ENCODE assay signal across 1 cellular context in the genomic region with DNA sequence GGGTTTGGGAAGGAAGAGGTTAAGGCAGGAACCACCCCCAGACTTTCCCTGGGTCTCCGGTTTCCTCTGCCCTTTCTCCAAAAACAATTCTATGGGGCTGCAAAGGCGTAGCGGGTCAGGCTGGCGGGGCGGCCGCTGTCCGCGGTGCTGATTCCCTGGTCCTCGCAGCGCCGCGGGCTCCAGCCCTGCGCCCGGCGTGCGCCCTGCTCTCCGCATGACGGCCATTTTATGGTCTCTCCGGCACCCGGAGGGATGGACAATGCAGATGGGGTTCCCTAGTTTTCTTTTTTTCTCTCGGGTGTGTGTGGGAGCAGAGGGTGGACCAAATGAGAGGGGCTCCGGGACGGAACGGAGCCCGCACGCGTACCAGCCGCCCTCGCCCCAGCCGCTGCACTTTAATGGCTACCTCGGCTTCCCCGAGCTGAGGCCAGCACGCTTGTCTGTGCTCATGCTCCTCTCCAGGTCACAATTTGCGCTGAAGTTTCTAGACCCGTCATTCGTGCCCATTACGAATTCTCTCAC.
TF ChIP-seq lines count a peak whose summit lies in the region.

No MANE protein-coding gene starts in this region.

TF ChIP-seq in HepG2, 621 proteins besides CTCF, POLR2A, EP300 and RAD21 (continued from another document and continues in another):
- TF ChIP-seq, protein P1, sequence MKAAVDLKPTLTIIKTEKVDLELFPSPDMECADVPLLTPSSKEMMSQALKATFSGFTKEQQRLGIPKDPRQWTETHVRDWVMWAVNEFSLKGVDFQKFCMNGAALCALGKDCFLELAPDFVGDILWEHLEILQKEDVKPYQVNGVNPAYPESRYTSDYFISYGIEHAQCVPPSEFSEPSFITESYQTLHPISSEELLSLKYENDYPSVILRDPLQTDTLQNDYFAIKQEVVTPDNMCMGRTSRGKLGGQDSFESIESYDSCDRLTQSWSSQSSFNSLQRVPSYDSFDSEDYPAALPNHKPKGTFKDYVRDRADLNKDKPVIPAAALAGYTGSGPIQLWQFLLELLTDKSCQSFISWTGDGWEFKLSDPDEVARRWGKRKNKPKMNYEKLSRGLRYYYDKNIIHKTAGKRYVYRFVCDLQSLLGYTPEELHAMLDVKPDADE (CRISPR knock-in tag; IDR thresholded peaks at IDR 0.05), result 0 out of 2 replicates have a peak, but pooled peaks have one; percentile 71
- TF ChIP-seq EED (CRISPR knock-in tag; IDR thresholded peaks at IDR 0.05) (no peak), ZFAT (CRISPR knock-in tag; conservative IDR thresholded peaks at IDR 0.05) (no peak), ZNF333 (CRISPR knock-in tag; IDR thresholded peaks at IDR 0.05; ENCODE audit: borderline replicate concordance) (0 out of 2 replicates have a peak, but pooled peaks have one; percentile 32), NBN (conservative IDR thresholded peaks at IDR 0.05) (no peak), MEIS2 (CRISPR knock-in tag; IDR thresholded peaks at IDR 0.05) (peak; percentile 74; the same call in 1 of the 2 replicates), FOSL2 (CRISPR knock-in tag; IDR thresholded peaks at IDR 0.05) (no peak), ONECUT2 (CRISPR knock-in tag; IDR thresholded peaks at IDR 0.05) (no peak), AKAP8 (CRISPR knock-in tag; IDR thresholded peaks at IDR 0.05) (no peak), ZNF546 (CRISPR knock-in tag; conservative IDR thresholded peaks at IDR 0.05) (0 out of 2 replicates have a peak, but pooled peaks have one; percentile 68), FOXA1 (IDR thresholded peaks at IDR 0.05) (no peak), FOXA1 (CRISPR knock-in tag; IDR thresholded peaks at IDR 0.05) (no peak), POLR2G (IDR thresholded peaks at IDR 0.05; ENCODE audit: low read depth, low read length) (no peak), ZNF558 (CRISPR knock-in tag; IDR thresholded peaks at IDR 0.05; ENCODE audit: borderline replicate concordance) (peak; percentile 35; the same call in 1 of the 2 replicates), YEATS4 (CRISPR knock-in tag; IDR thresholded peaks at IDR 0.05; ENCODE audit: borderline replicate concordance) (no peak), NKX3-1 (CRISPR knock-in tag; IDR thresholded peaks at IDR 0.05) (peak; percentile 79; the same call in 1 of the 2 replicates), SSRP1 (CRISPR knock-in tag; IDR thresholded peaks at IDR 0.05) (no peak), CHD2 (IDR thresholded peaks at IDR 0.05; ENCODE audit: low read depth, low read length) (no peak), ZNF350 (CRISPR knock-in tag; IDR thresholded peaks at IDR 0.05; ENCODE audit: borderline replicate concordance, low read depth) (no peak), ZNF883 (CRISPR knock-in tag; IDR thresholded peaks at IDR 0.05; ENCODE audit: not compliant biosample characterization) (no peak), ZIK1 (CRISPR knock-in tag; IDR thresholded peaks at IDR 0.05; ENCODE audit: borderline replicate concordance, low read depth) (no peak), BCL6 (CRISPR knock-in tag; IDR thresholded peaks at IDR 0.05) (peak; percentile 48; the same call in 1 of the 2 replicates), SYNCRIP (IDR thresholded peaks at IDR 0.05; ENCODE audit: insufficient read depth, low read depth, low read length) (no peak), NPAS2 (CRISPR knock-in tag; IDR thresholded peaks at IDR 0.05; ENCODE audit: borderline replicate concordance) (no peak), ZNF746 (CRISPR knock-in tag; IDR thresholded peaks at IDR 0.05) (peak; percentile 55; the same call in 1 of the 2 replicates), U2AF1 (optimal IDR thresholded peaks at IDR 0.05; ENCODE audit: low read depth, low read length) (no peak), MAFF (IDR thresholded peaks at IDR 0.05; ENCODE audit: low read depth, low read length) (no peak), ZNF605 (CRISPR knock-in tag; IDR thresholded peaks at IDR 0.05) (peak; percentile 47; the same call in 1 of the 2 replicates), ZBTB3 (CRISPR knock-in tag; IDR thresholded peaks at IDR 0.05; ENCODE audit: borderline replicate concordance, low read depth) (no peak; the same call in 1 of the 2 replicates), ZMYM4 (CRISPR knock-in tag; IDR thresholded peaks at IDR 0.05) (peak; percentile 55; the same call in 1 of the 2 replicates), ZNF235 (CRISPR knock-in tag; IDR thresholded peaks at IDR 0.05; ENCODE audit: borderline replicate concordance) (peak; percentile 78; the same call in 1 of the 2 replicates)
- TF ChIP-seq, protein P2, sequence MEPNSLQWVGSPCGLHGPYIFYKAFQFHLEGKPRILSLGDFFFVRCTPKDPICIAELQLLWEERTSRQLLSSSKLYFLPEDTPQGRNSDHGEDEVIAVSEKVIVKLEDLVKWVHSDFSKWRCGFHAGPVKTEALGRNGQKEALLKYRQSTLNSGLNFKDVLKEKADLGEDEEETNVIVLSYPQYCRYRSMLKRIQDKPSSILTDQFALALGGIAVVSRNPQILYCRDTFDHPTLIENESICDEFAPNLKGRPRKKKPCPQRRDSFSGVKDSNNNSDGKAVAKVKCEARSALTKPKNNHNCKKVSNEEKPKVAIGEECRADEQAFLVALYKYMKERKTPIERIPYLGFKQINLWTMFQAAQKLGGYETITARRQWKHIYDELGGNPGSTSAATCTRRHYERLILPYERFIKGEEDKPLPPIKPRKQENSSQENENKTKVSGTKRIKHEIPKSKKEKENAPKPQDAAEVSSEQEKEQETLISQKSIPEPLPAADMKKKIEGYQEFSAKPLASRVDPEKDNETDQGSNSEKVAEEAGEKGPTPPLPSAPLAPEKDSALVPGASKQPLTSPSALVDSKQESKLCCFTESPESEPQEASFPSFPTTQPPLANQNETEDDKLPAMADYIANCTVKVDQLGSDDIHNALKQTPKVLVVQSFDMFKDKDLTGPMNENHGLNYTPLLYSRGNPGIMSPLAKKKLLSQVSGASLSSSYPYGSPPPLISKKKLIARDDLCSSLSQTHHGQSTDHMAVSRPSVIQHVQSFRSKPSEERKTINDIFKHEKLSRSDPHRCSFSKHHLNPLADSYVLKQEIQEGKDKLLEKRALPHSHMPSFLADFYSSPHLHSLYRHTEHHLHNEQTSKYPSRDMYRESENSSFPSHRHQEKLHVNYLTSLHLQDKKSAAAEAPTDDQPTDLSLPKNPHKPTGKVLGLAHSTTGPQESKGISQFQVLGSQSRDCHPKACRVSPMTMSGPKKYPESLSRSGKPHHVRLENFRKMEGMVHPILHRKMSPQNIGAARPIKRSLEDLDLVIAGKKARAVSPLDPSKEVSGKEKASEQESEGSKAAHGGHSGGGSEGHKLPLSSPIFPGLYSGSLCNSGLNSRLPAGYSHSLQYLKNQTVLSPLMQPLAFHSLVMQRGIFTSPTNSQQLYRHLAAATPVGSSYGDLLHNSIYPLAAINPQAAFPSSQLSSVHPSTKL (CRISPR knock-in tag; IDR thresholded peaks at IDR 0.05), result peak; percentile 35; the same call in 1 of the 2 replicates
- TF ChIP-seq, protein P3, sequence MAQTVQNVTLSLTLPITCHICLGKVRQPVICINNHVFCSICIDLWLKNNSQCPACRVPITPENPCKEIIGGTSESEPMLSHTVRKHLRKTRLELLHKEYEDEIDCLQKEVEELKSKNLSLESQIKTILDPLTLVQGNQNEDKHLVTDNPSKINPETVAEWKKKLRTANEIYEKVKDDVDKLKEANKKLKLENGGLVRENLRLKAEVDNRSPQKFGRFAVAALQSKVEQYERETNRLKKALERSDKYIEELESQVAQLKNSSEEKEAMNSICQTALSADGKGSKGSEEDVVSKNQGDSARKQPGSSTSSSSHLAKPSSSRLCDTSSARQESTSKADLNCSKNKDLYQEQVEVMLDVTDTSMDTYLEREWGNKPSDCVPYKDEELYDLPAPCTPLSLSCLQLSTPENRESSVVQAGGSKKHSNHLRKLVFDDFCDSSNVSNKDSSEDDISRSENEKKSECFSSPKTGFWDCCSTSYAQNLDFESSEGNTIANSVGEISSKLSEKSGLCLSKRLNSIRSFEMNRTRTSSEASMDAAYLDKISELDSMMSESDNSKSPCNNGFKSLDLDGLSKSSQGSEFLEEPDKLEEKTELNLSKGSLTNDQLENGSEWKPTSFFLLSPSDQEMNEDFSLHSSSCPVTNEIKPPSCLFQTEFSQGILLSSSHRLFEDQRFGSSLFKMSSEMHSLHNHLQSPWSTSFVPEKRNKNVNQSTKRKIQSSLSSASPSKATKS (CRISPR knock-in tag; IDR thresholded peaks at IDR 0.05), result no peak
- TF ChIP-seq, protein P4, sequence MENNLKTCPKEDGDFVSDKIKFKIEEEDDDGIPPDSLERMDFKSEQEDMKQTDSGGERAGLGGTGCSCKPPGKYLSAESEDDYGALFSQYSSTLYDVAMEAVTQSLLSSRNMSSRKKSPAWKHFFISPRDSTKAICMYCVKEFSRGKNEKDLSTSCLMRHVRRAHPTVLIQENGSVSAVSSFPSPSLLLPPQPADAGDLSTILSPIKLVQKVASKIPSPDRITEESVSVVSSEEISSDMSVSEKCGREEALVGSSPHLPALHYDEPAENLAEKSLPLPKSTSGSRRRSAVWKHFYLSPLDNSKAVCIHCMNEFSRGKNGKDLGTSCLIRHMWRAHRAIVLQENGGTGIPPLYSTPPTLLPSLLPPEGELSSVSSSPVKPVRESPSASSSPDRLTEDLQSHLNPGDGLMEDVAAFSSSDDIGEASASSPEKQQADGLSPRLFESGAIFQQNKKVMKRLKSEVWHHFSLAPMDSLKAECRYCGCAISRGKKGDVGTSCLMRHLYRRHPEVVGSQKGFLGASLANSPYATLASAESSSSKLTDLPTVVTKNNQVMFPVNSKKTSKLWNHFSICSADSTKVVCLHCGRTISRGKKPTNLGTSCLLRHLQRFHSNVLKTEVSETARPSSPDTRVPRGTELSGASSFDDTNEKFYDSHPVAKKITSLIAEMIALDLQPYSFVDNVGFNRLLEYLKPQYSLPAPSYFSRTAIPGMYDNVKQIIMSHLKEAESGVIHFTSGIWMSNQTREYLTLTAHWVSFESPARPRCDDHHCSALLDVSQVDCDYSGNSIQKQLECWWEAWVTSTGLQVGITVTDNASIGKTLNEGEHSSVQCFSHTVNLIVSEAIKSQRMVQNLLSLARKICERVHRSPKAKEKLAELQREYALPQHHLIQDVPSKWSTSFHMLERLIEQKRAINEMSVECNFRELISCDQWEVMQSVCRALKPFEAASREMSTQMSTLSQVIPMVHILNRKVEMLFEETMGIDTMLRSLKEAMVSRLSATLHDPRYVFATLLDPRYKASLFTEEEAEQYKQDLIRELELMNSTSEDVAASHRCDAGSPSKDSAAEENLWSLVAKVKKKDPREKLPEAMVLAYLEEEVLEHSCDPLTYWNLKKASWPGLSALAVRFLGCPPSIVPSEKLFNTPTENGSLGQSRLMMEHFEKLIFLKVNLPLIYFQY (CRISPR knock-in tag; IDR thresholded peaks at IDR 0.05; ENCODE audit: borderline replicate concordance), result peak; percentile 82; the same call in 1 of the 2 replicates
- TF ChIP-seq, protein P5, sequence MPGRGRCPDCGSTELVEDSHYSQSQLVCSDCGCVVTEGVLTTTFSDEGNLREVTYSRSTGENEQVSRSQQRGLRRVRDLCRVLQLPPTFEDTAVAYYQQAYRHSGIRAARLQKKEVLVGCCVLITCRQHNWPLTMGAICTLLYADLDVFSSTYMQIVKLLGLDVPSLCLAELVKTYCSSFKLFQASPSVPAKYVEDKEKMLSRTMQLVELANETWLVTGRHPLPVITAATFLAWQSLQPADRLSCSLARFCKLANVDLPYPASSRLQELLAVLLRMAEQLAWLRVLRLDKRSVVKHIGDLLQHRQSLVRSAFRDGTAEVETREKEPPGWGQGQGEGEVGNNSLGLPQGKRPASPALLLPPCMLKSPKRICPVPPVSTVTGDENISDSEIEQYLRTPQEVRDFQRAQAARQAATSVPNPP (CRISPR knock-in tag; IDR thresholded peaks at IDR 0.05), result no peak
- TF ChIP-seq, protein P6, sequence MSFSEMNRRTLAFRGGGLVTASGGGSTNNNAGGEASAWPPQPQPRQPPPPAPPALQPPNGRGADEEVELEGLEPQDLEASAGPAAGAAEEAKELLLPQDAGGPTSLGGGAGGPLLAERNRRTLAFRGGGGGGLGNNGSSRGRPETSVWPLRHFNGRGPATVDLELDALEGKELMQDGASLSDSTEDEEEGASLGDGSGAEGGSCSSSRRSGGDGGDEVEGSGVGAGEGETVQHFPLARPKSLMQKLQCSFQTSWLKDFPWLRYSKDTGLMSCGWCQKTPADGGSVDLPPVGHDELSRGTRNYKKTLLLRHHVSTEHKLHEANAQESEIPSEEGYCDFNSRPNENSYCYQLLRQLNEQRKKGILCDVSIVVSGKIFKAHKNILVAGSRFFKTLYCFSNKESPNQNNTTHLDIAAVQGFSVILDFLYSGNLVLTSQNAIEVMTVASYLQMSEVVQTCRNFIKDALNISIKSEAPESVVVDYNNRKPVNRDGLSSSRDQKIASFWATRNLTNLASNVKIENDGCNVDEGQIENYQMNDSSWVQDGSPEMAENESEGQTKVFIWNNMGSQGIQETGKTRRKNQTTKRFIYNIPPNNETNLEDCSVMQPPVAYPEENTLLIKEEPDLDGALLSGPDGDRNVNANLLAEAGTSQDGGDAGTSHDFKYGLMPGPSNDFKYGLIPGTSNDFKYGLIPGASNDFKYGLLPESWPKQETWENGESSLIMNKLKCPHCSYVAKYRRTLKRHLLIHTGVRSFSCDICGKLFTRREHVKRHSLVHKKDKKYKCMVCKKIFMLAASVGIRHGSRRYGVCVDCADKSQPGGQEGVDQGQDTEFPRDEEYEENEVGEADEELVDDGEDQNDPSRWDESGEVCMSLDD (CRISPR knock-in tag; IDR thresholded peaks at IDR 0.05; ENCODE audit: borderline replicate concordance), result 0 out of 2 replicates have a peak, but pooled peaks have one; percentile 37
- TF ChIP-seq, protein P7, sequence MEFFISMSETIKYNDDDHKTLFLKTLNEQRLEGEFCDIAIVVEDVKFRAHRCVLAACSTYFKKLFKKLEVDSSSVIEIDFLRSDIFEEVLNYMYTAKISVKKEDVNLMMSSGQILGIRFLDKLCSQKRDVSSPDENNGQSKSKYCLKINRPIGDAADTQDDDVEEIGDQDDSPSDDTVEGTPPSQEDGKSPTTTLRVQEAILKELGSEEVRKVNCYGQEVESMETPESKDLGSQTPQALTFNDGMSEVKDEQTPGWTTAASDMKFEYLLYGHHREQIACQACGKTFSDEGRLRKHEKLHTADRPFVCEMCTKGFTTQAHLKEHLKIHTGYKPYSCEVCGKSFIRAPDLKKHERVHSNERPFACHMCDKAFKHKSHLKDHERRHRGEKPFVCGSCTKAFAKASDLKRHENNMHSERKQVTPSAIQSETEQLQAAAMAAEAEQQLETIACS (CRISPR knock-in tag; IDR thresholded peaks at IDR 0.05), result no peak
- TF ChIP-seq, protein P8, sequence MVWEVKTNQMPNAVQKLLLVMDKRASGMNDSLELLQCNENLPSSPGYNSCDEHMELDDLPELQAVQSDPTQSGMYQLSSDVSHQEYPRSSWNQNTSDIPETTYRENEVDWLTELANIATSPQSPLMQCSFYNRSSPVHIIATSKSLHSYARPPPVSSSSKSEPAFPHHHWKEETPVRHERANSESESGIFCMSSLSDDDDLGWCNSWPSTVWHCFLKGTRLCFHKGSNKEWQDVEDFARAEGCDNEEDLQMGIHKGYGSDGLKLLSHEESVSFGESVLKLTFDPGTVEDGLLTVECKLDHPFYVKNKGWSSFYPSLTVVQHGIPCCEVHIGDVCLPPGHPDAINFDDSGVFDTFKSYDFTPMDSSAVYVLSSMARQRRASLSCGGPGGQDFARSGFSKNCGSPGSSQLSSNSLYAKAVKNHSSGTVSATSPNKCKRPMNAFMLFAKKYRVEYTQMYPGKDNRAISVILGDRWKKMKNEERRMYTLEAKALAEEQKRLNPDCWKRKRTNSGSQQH (CRISPR knock-in tag; IDR thresholded peaks at IDR 0.05; ENCODE audit: low read depth), result no peak
- TF ChIP-seq, protein P9, sequence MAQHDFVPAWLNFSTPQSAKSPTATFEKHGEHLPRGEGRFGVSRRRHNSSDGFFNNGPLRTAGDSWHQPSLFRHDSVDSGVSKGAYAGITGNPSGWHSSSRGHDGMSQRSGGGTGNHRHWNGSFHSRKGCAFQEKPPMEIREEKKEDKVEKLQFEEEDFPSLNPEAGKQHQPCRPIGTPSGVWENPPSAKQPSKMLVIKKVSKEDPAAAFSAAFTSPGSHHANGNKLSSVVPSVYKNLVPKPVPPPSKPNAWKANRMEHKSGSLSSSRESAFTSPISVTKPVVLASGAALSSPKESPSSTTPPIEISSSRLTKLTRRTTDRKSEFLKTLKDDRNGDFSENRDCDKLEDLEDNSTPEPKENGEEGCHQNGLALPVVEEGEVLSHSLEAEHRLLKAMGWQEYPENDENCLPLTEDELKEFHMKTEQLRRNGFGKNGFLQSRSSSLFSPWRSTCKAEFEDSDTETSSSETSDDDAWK (CRISPR knock-in tag; IDR thresholded peaks at IDR 0.05), result no peak
